11 cellular contexts compared by ENCODE assay signal in genomic region chr4:85756938-85757337, GRCh38.
DNase-seq lines count a peak whose midpoint lies in the region; ATAC-seq and TF ChIP-seq lines count a peak whose summit lies in the region.
"Had no signal": no experiment of that assay in that cellular context is flagged by ENCODE, and none has a peak within 500 bp of the region (broad histone marks: within the 10 kb centered on the region; RNA-seq: fewer than 3 reads in every experiment).

No MANE protein-coding gene starts in this region.

- H3K9me3 ChIP-seq in lower lobe of right lung, result no peaks in the 10 kb centered on the region

- CTCF ChIA-PET in activated naive CD4-positive, alpha-beta T cell treated with anti-CD3 and anti-CD28 coated beads for 36 hours (lab: Charles Lee), result no interaction called here

- H3K27me3 Mint-ChIP-seq in activated naive CD4-positive, alpha-beta T cell treated with anti-CD3 and anti-CD28 coated beads for 36 hours (ENCODE audit: low read depth), result no peaks in the 10 kb centered on the region

- H3K27ac ChIP-seq in lower lobe of right lung, result no peak overlapping the region

- H3K4me1 ChIP-seq in lower lobe of right lung, result peaks cover 15% of the 10 kb centered on the region

- intact Hi-C loops in lower lobe of right lung (cut with DNase I), result no loop called here
- intact Hi-C loops in activated naive CD4-positive, alpha-beta T cell treated with anti-CD3 and anti-CD28 coated beads for 36 hours (cut with micrococcal nuclease), result loop anchor here (10.0 kb wide), 1 partner anchor 288 kb away; no protein-coding TSS in a partner anchor

- H3K4me3 ChIP-seq in lower lobe of right lung, result no peak overlapping the region
- H3K4me3 ChIP-seq: lung had no signal

- no peaks in the 10 kb centered on the region for H3K4me1 Mint-ChIP-seq in activated naive CD4-positive, alpha-beta T cell treated with anti-CD3 and anti-CD28 coated beads for 36 hours (ENCODE audit: low read depth)

- H3K9me3 Mint-ChIP-seq in activated naive CD4-positive, alpha-beta T cell treated with anti-CD3 and anti-CD28 coated beads for 36 hours, result no peaks in the 10 kb centered on the region

- H3K36me3 Mint-ChIP-seq in activated naive CD4-positive, alpha-beta T cell treated with anti-CD3 and anti-CD28 coated beads for 36 hours (ENCODE audit: low read depth), result no peaks in the 10 kb centered on the region

- H3K36me3 ChIP-seq in lower lobe of right lung, result no peaks in the 10 kb centered on the region

- no peak overlapping the region for H3K27ac Mint-ChIP-seq in activated naive CD4-positive, alpha-beta T cell treated with anti-CD3 and anti-CD28 coated beads for 36 hours

- ATAC-seq in HG03432 (IDR thresholded peaks at IDR 0.05; ENCODE audit: unreplicated experiment) (peak; percentile 79), lower lobe of right lung (peak in 1 of 2 donors; percentile 33)

- H3K4me3 Mint-ChIP-seq in activated naive CD4-positive, alpha-beta T cell treated with anti-CD3 and anti-CD28 coated beads for 36 hours, result no peak overlapping the region

- no peaks in the 10 kb centered on the region for H3K27me3 ChIP-seq in lower lobe of right lung (ENCODE audit: low read depth)

- peak; percentile 28 for TF ChIP-seq CTCF in lower lobe of right lung (IDR thresholded peaks at IDR 0.05)

- peak; percentile 60 for DNase-seq in GM03348 (ENCODE audit: low spot score)
- DNase-seq in astrocyte of the hippocampus (ENCODE audit: low read depth, low spot score), result peak; percentile 42
- DNase-seq in lower lobe of right lung, result no peak
- DNase-seq in activated naive CD4-positive, alpha-beta T cell treated with anti-CD3 and anti-CD28 coated beads for 36 hours, result no peak
- DNase-seq in activated CD4-positive, alpha-beta T cell treated with anti-CD3 and anti-CD28 coated beads, Interleukin-2, amount 50 U/mL, for 48 hours, result no peak
- DNase-seq in NCI-H1105 (lab: John Stamatoyannopoulos, UW), result no peak
- DNase-seq in amygdala (lab: John Stamatoyannopoulos, UW), result no peak
- DNase-seq: activated CD4-positive, CD25-positive, alpha-beta regulatory T cell treated with anti-CD3 and anti-CD28 coated beads, Interleukin-2, amount 50 U/mL, for 72 hours; substantia nigra had no signal

Comparison
In these comparisons a context has a peak if more than half of its experiments do, and no peak if none do; other contexts are left out.
1. DNase-seq: peak in GM03348 (single experiment) and astrocyte of the hippocampus (single experiment); none in lower lobe of right lung (single experiment), activated naive CD4-positive, alpha-beta T cell treated with anti-CD3 and anti-CD28 coated beads for 36 hours (single experiment), activated CD4-positive, alpha-beta T cell treated with anti-CD3 and anti-CD28 coated beads, Interleukin-2, amount 50 U/mL, for 48 hours (0 of 2), NCI-H1105 (single experiment) and amygdala (0 of 56).